23 cellular contexts compared by ENCODE assay signal in the genomic region with DNA sequence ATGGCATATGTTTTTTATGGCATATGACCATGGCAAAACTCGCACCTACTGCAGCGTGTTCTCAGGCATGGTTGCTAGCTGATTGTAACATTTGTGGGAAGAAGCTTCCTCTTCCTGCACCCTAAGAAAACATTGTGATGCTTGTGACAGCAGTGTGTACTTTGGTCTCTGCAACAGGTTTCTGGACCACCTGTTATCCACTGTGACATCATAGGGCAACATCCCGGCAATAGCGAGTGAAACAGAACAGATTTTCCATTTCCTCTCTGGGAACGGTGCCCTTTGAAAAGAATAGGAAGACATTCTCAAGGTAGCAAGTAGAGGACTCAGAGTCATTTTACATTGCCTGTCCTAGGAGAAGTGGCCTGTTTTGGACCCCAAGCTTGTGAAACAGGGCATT.
"Had no signal": no experiment of that assay in that cellular context is flagged by ENCODE, and none has a peak within 500 bp of the region (broad histone marks: within the 10 kb centered on the region; RNA-seq: fewer than 3 reads in every experiment).

No MANE protein-coding gene starts in this region.

- H3K27ac Mint-ChIP-seq: mesothelial cell of epicardium; naive thymus-derived CD4-positive, alpha-beta T cell; natural killer cell treated with Interleukin-12 subunit alpha and Interleukin-12 subunit beta and Interleukin-15 and Interleukin-18, amount 100 ng/mL, for 72 hours; progenitor cell of endocrine pancreas; stimulated activated memory B cell treated with anti-CD40 and anti-IgM and Interleukin-4, amounts not matched to agents 10 μg/mL and 1 μg/mL and 100 μg/mL, for 72 hours; stimulated activated naive CD8-positive, alpha-beta T cell treated with anti-CD3 and anti-CD28 coated beads, Interleukin-15, amount 100 ng/mL, for 72 hours had no signal

- H3K4me3 ChIP-seq: left ventricle myocardium inferior, lung, mucosa of descending colon, ovary, right atrium auricular region, right lobe of liver, smooth muscle cell, transverse colon, upper lobe of left lung, vagina had no signal

- H3K36me3 Mint-ChIP-seq: mesothelial cell of epicardium; naive thymus-derived CD4-positive, alpha-beta T cell; natural killer cell treated with Interleukin-12 subunit alpha and Interleukin-12 subunit beta and Interleukin-15 and Interleukin-18, amount 100 ng/mL, for 72 hours; stimulated activated memory B cell treated with anti-CD40 and anti-IgM and Interleukin-4, amounts not matched to agents 10 μg/mL and 1 μg/mL and 100 μg/mL, for 72 hours had no signal

- H3K27me3 Mint-ChIP-seq: natural killer cell treated with Interleukin-12 subunit alpha and Interleukin-12 subunit beta and Interleukin-15 and Interleukin-18, amount 100 ng/mL, for 72 hours; progenitor cell of endocrine pancreas; stimulated activated memory B cell treated with anti-CD40 and anti-IgM and Interleukin-4, amounts not matched to agents 10 μg/mL and 1 μg/mL and 100 μg/mL, for 72 hours; stimulated activated naive CD8-positive, alpha-beta T cell treated with anti-CD3 and anti-CD28 coated beads, Interleukin-15, amount 100 ng/mL, for 72 hours had no signal

- H3K9me3 ChIP-seq: left ventricle myocardium inferior, mucosa of descending colon, ovary, right atrium auricular region, right lobe of liver, transverse colon, upper lobe of left lung, vagina had no signal

- H3K4me1 Mint-ChIP-seq: naive thymus-derived CD4-positive, alpha-beta T cell; stimulated activated memory B cell treated with anti-CD40 and anti-IgM and Interleukin-4, amounts not matched to agents 10 μg/mL and 1 μg/mL and 100 μg/mL, for 72 hours; stimulated activated naive CD8-positive, alpha-beta T cell treated with anti-CD3 and anti-CD28 coated beads, Interleukin-15, amount 100 ng/mL, for 72 hours had no signal

- H3K4me1 ChIP-seq: left ventricle myocardium inferior, right atrium auricular region, right lobe of liver, transverse colon, upper lobe of left lung, vagina had no signal

- DNase-seq: islet precursor cell; left ventricle myocardium inferior; mesendoderm; mucosa of descending colon; naive thymus-derived CD4-positive, alpha-beta T cell; ovary; right lobe of liver; stimulated activated CD4-positive, alpha-beta T cell treated with anti-CD3 and anti-CD28 coated beads, Interleukin-1b, Interleukin-23, amount 100 ng/mL, for 48 hours; stimulated activated CD4-positive, alpha-beta T cell treated with anti-CD3 and anti-CD28 coated beads, Interleukin-2, amount 100 ng/mL, for 48 hours; stimulated activated CD4-positive, alpha-beta T cell treated with anti-CD3 and anti-CD28 coated beads, Interleukin-4, amount 100 ng/mL, for 4 hours; stimulated activated CD8-positive, alpha-beta memory T cell treated with anti-CD3 and anti-CD28 coated beads, Interleukin-4, amount 100 ng/mL, for 48 hours; stimulated activated naive CD4-positive, alpha-beta T cell treated with Interleukin-2 at 50 U/mL for 16 hours; stimulated activated naive CD8-positive, alpha-beta T cell treated with anti-CD3 and anti-CD28 coated beads, Interleukin-15, amount 100 ng/mL, for 72 hours; transverse colon; upper lobe of left lung had no signal

- H3K4me3 Mint-ChIP-seq: mesothelial cell of epicardium; naive thymus-derived CD4-positive, alpha-beta T cell; natural killer cell treated with Interleukin-12 subunit alpha and Interleukin-12 subunit beta and Interleukin-15 and Interleukin-18, amount 100 ng/mL, for 72 hours; stimulated activated memory B cell treated with anti-CD40 and anti-IgM and Interleukin-4, amounts not matched to agents 10 μg/mL and 1 μg/mL and 100 μg/mL, for 72 hours; stimulated activated naive CD8-positive, alpha-beta T cell treated with anti-CD3 and anti-CD28 coated beads, Interleukin-15, amount 100 ng/mL, for 72 hours had no signal

- H3K27ac ChIP-seq: left ventricle myocardium inferior, ovary, right atrium auricular region, right lobe of liver, transverse colon, upper lobe of left lung, vagina had no signal

- H3K9me3 Mint-ChIP-seq: mesothelial cell of epicardium; natural killer cell treated with Interleukin-12 subunit alpha and Interleukin-12 subunit beta and Interleukin-15 and Interleukin-18, amount 100 ng/mL, for 72 hours; stimulated activated memory B cell treated with anti-CD40 and anti-IgM and Interleukin-4, amounts not matched to agents 10 μg/mL and 1 μg/mL and 100 μg/mL, for 72 hours; stimulated activated naive CD8-positive, alpha-beta T cell treated with anti-CD3 and anti-CD28 coated beads, Interleukin-15, amount 100 ng/mL, for 72 hours had no signal

- H3K27me3 ChIP-seq: ovary, right atrium auricular region, right lobe of liver, transverse colon, upper lobe of left lung, vagina had no signal

- H3K4me2 ChIP-seq: smooth muscle cell had no signal
